In genomic region chr13:62631124-62631523, GRCh38 we compare ENCODE assay signal across 9 cellular contexts.
"Had no signal": no experiment of that assay in that cellular context is flagged by ENCODE, and none has a peak within 500 bp of the region (broad histone marks: within the 10 kb centered on the region; RNA-seq: fewer than 3 reads in every experiment).

No MANE protein-coding gene starts in this region.

- DNase-seq: GM23248, GOT3, H7, H9, HCEC 1CT, HFFc6 had no signal

- H3K36me3 ChIP-seq: HAP-1 had no signal

- ATAC-seq: GM23338, HCT116 had no signal

- H2AFZ ChIP-seq: GM23248, GM23338 had no signal

- H3K4me2 ChIP-seq: GM23338 had no signal

- H3K9me3 ChIP-seq: HAP-1 had no signal

- H3K4me3 ChIP-seq: GM23248, GM23338, HAP-1 had no signal

- H3K27ac ChIP-seq: GM23248 had no signal

- H3K9ac ChIP-seq: GM23248 had no signal
